In the genomic region with DNA sequence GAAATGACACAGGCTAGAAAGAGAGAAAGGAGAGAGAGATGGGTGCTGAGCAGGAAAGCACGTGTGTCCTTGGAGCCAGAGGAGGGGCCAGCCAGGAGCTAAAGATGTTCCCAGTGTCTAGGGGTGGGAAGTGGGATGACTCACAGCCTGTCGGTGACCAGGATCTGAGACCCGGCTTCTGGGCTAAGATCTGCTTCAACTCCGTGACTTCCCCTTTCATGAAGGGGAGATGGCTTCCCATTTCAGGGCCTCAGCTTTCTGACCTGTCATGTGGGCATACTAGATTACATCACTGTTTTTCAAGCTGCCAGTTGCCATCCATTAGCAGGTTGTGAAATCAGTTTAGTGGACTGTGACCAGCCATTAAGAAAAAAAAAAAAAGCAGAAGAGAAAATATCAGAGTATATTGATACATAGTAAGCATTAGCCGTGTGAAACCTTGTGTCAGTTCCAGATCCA, we compare ENCODE assay signal across 9 cellular contexts. TPM values are rescaled to one million over a fixed set of nuclear protein-coding genes. Genes with fewer than 3 reads are reported as not detected.
DNase-seq lines count a peak whose midpoint lies in the region; ATAC-seq, FAIRE-seq and TF ChIP-seq lines count a peak whose summit lies in the region.
"Had no signal": no experiment of that assay in that cellular context is flagged by ENCODE, and none has a peak within 500 bp of the region (broad histone marks: within the 10 kb centered on the region; RNA-seq: fewer than 3 reads in every experiment).

No MANE protein-coding gene starts in this region.

- no peaks in the 10 kb centered on the region for H3K27me3 ChIP-seq in small intestine (ENCODE audit: control insufficient read depth in 2 of 2, insufficient read depth in 2 of 2, low read length in 2 of 2)
- peaks cover 4% of the 10 kb centered on the region for H3K27me3 ChIP-seq in CD4-positive, alpha-beta T cell (ENCODE audit: control insufficient read depth, insufficient read depth, low read length)
- H3K27me3 ChIP-seq in neuronal stem cell (ENCODE audit: control insufficient read depth in 3 of 3, insufficient read depth in 3 of 3, low read depth in 1 of 3, low read length in 3 of 3): peaks cover 0 to 16% (median 0%) of the 10 kb centered on the region in 3 experiments

- H3K27ac Mint-ChIP-seq in CD4-positive, alpha-beta T cell: no peak overlapping the region

- H3K79me1 ChIP-seq in neuronal stem cell (ENCODE audit: low read depth, low read length): no peaks in the 10 kb centered on the region

- H2BK15ac ChIP-seq in neuronal stem cell (ENCODE audit: low read length): no peak overlapping the region

- H3K36me3 ChIP-seq in small intestine (ENCODE audit: control insufficient read depth in 2 of 2, insufficient read depth in 2 of 2, low read length in 2 of 2) (no peaks in the 10 kb centered on the region), neuronal stem cell (replicated peaks in 1 of 2; ENCODE audit: control insufficient read depth in 2 of 2, insufficient read depth in 2 of 2, low read length in 2 of 2) (no peaks in the 10 kb centered on the region)

- H2BK5ac ChIP-seq in neuronal stem cell (ENCODE audit: low read length): no peak overlapping the region

- WGBS in small intestine, 3 donors: 33 to 49% (median 46%) methylated on average over 5 of the region's 5 CpGs
- no CpG with 5 or more reads among the region's 5 CpGs for WGBS in neuronal stem cell (ENCODE audit: extremely low coverage in 2 of 2, insufficient read length in 2 of 2, insufficient replicate concordance in 1 of 2), 2 donors

- no peaks in the 10 kb centered on the region for H3K4me1 Mint-ChIP-seq in CD4-positive, alpha-beta T cell (ENCODE audit: low read depth)

- CTCF ChIA-PET in CD4-positive, alpha-beta T cell (lab: Charles Lee): interaction anchor here (0.7 kb wide), 1 partner anchor 255 kb away, joined by 4 read pairs; no protein-coding TSS in a partner anchor

- no peak overlapping the region for H2BK120ac ChIP-seq in neuronal stem cell (ENCODE audit: low read depth, low read length)

- H3K27me3 Mint-ChIP-seq in CD4-positive, alpha-beta T cell: peaks cover 19% of the 10 kb centered on the region

- H3K9me3 ChIP-seq in small intestine (ENCODE audit: control insufficient read depth, low read depth) (no peaks in the 10 kb centered on the region), neuronal stem cell (replicated peaks in 1 of 2; ENCODE audit: control insufficient read depth in 2 of 2, insufficient read depth in 1 of 2, low read depth in 1 of 2, low read length in 2 of 2) (no peaks in the 10 kb centered on the region)
- H3K9me3 ChIP-seq in CD4-positive, alpha-beta T cell (ENCODE audit: control insufficient read depth, low read length): no peaks in the 10 kb centered on the region

- no peak overlapping the region for H3K18ac ChIP-seq in neuronal stem cell (ENCODE audit: low read length)

- DNase-seq in AML-193 (lab: John Stamatoyannopoulos, UW) (peak; percentile 90 to 96), Kasumi-1 (lab: John Stamatoyannopoulos, UW) (peak; percentile 96 to 99), epithelial cell of proximal tubule (ENCODE audit: low read depth) (peak; percentile 67), small intestine (peak; percentile 68), neuronal stem cell (ENCODE audit: low spot score) (no peak), NCI-H2107 treated with DMSO at 0.1 percent for 48 hours (lab: John Stamatoyannopoulos, UW; ENCODE audit: unreplicated experiment) (no peak)
- no peak for DNase-seq in CD4-positive, alpha-beta T cell

- no peak overlapping the region for H3K14ac ChIP-seq in neuronal stem cell (ENCODE audit: low read length)

- no peaks in the 10 kb centered on the region for H3K36me3 Mint-ChIP-seq in CD4-positive, alpha-beta T cell (ENCODE audit: low read depth)

- no peak overlapping the region for H3K4me3 ChIP-seq in epithelial cell of proximal tubule (ENCODE audit: low read depth, low read length)
- H3K4me3 ChIP-seq in small intestine (ENCODE audit: low read depth in 1 of 2, low read length in 2 of 2): no peak overlapping the region
- no peak overlapping the region for H3K4me3 ChIP-seq in neuronal stem cell (ENCODE audit: low read length in 2 of 2)

- no peak overlapping the region for H3K23ac ChIP-seq in neuronal stem cell (ENCODE audit: low read depth, low read length, poor library complexity)

- FAIRE-seq in small intestine (lab: Jason Lieb, UNC): no peak
- FAIRE-seq: G401.6 had no signal

- H2AFZ ChIP-seq in neuronal stem cell (ENCODE audit: low read length): no peak overlapping the region

- POLR2A ChIA-PET in CD4-positive, alpha-beta T cell (lab: Charles Lee): no interaction called here

- no peak overlapping the region for H2BK12ac ChIP-seq in neuronal stem cell (ENCODE audit: low read length)

- peak; percentile 93 for ATAC-seq in GM21390 (IDR thresholded peaks at IDR 0.05; ENCODE audit: unreplicated experiment)
- no peak for ATAC-seq in CD4-positive, alpha-beta T cell (ENCODE audit: poor library complexity)

- no peak overlapping the region for H3K4me3 Mint-ChIP-seq in CD4-positive, alpha-beta T cell

- H4K8ac ChIP-seq in neuronal stem cell (ENCODE audit: low read depth, low read length): no peak overlapping the region

- no peak overlapping the region for H4K91ac ChIP-seq in neuronal stem cell (ENCODE audit: low read depth, low read length, poor library complexity)

- no peak overlapping the region for H3K9ac ChIP-seq in neuronal stem cell (ENCODE audit: low read depth, low read length, poor library complexity)

- H3K4me1 ChIP-seq in small intestine (ENCODE audit: control insufficient read depth in 2 of 2, insufficient read depth in 1 of 2, low read depth in 1 of 2, low read length in 1 of 2) (no peaks in the 10 kb centered on the region), neuronal stem cell (ENCODE audit: control insufficient read depth in 2 of 2, insufficient read depth in 1 of 2, low read depth in 1 of 2, low read length in 2 of 2) (peaks cover 7 to 25% of the 10 kb centered on the region in 2 donors)

- TF ChIP-seq CTCF in epithelial cell of proximal tubule (conservative IDR thresholded peaks at IDR 0.05; ENCODE audit: low read depth, low read length): no peak
- no peak for TF ChIP-seq CTCF in CD4-positive, alpha-beta T cell (IDR thresholded peaks at IDR 0.05)

- H3K9me3 Mint-ChIP-seq in CD4-positive, alpha-beta T cell: no peaks in the 10 kb centered on the region

- intact Hi-C loops in CD4-positive, alpha-beta T cell (cut with DNase I, micrococcal nuclease): no loop called here

- H3K4me2 ChIP-seq in neuronal stem cell (ENCODE audit: insufficient read depth, low read length, poor library complexity, severe bottlenecking): no peak overlapping the region

- no peak overlapping the region for H3K4ac ChIP-seq in neuronal stem cell (ENCODE audit: low read length)

- H3K27ac ChIP-seq in small intestine (ENCODE audit: low read depth in 1 of 2, low read length in 1 of 2): peak overlapping the region in 1 of 2 donors; percentile 22
- no peak overlapping the region for H3K27ac ChIP-seq in CD4-positive, alpha-beta T cell (ENCODE audit: low read depth, low read length)
- H3K27ac ChIP-seq in neuronal stem cell (replicated peaks; ENCODE audit: low read length): no peak overlapping the region

- H2AK5ac ChIP-seq in neuronal stem cell (ENCODE audit: low read depth, low read length): no peak overlapping the region

RNA-seq across cellular contexts. Expression of a gene that starts 5.4 kb away (rescaled TPM):
- not detected in 2 replicates for total RNA-seq in epithelial cell of proximal tubule
- 1 to 10 TPM in 2 of 3 donors, under 1 TPM in 1; 0.39 to 1.6 (median 1.4) TPM for polyA plus RNA-seq in small intestine
- total RNA-seq in CD4-positive, alpha-beta T cell: not detected
- 0.29 TPM for polyA plus RNA-seq in neuronal stem cell (2013, experiment 1 of 2)
- polyA plus RNA-seq in neuronal stem cell (2013, experiment 2 of 2): 0.19 TPM

Comparison
In these comparisons a context has a peak if more than half of its experiments do, and no peak if none do; other contexts are left out.
1. DNase-seq: peak in AML-193 (2 of 2), Kasumi-1 (2 of 2), epithelial cell of proximal tubule (single experiment) and small intestine (single experiment); none in CD4-positive, alpha-beta T cell (0 of 10), neuronal stem cell (single experiment) and NCI-H2107 treated with DMSO at 0.1 percent for 48 hours (single experiment).